In the genomic region with DNA sequence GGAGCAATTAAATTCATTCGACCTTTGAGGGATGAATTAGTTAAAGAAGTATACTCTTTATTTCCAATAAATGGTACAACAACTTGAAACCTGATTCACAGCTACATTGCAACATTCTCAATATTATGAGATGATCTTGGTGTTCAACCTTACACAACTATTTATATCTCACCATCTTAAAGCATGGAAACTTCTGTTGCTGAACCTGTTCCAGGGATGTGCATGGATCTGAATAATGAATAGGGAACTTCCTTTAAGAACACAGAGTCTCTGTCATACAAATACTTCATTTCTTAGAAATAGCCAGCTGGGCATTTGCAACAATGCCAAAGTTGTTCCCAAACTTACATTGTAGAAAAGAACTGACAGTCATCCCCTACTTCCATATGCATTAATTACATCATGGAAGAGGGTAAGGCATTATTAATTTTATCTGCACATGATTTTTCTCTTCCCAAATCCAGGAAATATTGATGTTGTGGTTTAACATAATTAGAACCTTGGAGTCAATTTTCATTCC, we compare ENCODE assay signal across 19 cellular contexts.
"Had no signal": no experiment of that assay in that cellular context is flagged by ENCODE, and none has a peak within 500 bp of the region (broad histone marks: within the 10 kb centered on the region; RNA-seq: fewer than 3 reads in every experiment).

No MANE protein-coding gene starts in this region.

- H3K27me3 Mint-ChIP-seq: stimulated activated memory B cell treated with anti-CD40 and anti-IgM and Interleukin-4, amounts not matched to agents 10 μg/mL and 1 μg/mL and 100 μg/mL, for 72 hours had no signal

- H3K4me3 ChIP-seq: coronary artery, esophagus muscularis mucosa, heart left ventricle, ovary, right atrium auricular region, sigmoid colon had no signal

- H3K4me1 Mint-ChIP-seq: neural crest cell had no signal

- H3K36me3 Mint-ChIP-seq: natural killer cell; stimulated activated memory B cell treated with anti-CD40 and anti-IgM and Interleukin-4, amounts not matched to agents 10 μg/mL and 1 μg/mL and 100 μg/mL, for 72 hours had no signal

- H3K4me1 ChIP-seq: esophagus muscularis mucosa, foreskin keratinocyte, heart left ventricle, right atrium auricular region, sigmoid colon had no signal

- H3K27ac Mint-ChIP-seq: natural killer cell; stimulated activated memory B cell treated with anti-CD40 and anti-IgM and Interleukin-4, amounts not matched to agents 10 μg/mL and 1 μg/mL and 100 μg/mL, for 72 hours; stimulated activated naive CD8-positive, alpha-beta T cell treated with anti-CD3 and anti-CD28 coated beads, Interleukin-15, Interleukin-2, amounts not matched to agents 100 ng/mL and 50 ng/mL, for 24 hours had no signal

- H3K36me3 ChIP-seq: esophagus muscularis mucosa, heart left ventricle, ovary, right atrium auricular region, sigmoid colon had no signal

- ATAC-seq: foreskin keratinocyte; heart left ventricle; left lobe of liver; natural killer cell; stimulated activated memory B cell treated with anti-CD40 and anti-IgM and Interleukin-4, amounts not matched to agents 10 μg/mL and 1 μg/mL and 100 μg/mL, for 72 hours had no signal

- H3K27me3 ChIP-seq: esophagus muscularis mucosa, foreskin keratinocyte, heart left ventricle, ovary, right atrium auricular region, sigmoid colon had no signal

- H3K4me3 Mint-ChIP-seq: natural killer cell; neural crest cell; stimulated activated memory B cell treated with anti-CD40 and anti-IgM and Interleukin-4, amounts not matched to agents 10 μg/mL and 1 μg/mL and 100 μg/mL, for 72 hours; stimulated activated naive CD8-positive, alpha-beta T cell treated with anti-CD3 and anti-CD28 coated beads, Interleukin-15, Interleukin-2, amounts not matched to agents 100 ng/mL and 50 ng/mL, for 24 hours had no signal

- H3K9me3 ChIP-seq: esophagus muscularis mucosa, heart left ventricle, ovary, right atrium auricular region, sigmoid colon had no signal

- H3K9me3 Mint-ChIP-seq: natural killer cell; neural crest cell; stimulated activated memory B cell treated with anti-CD40 and anti-IgM and Interleukin-4, amounts not matched to agents 10 μg/mL and 1 μg/mL and 100 μg/mL, for 72 hours; stimulated activated naive CD8-positive, alpha-beta T cell treated with anti-CD3 and anti-CD28 coated beads, Interleukin-15, Interleukin-2, amounts not matched to agents 100 ng/mL and 50 ng/mL, for 24 hours had no signal

- DNase-seq: central memory CD4-positive, alpha-beta T cell; effector memory CD4-positive, alpha-beta T cell; heart left ventricle; hippocampal formation; islet precursor cell; natural killer cell; ovary; sigmoid colon; small intestine; stimulated activated CD4-positive, alpha-beta T cell treated with anti-CD3 and anti-CD28 coated beads, Interleukin-4, amount 100 ng/mL, for 1 hour had no signal

- H3K27ac ChIP-seq: coronary artery, epithelial cell of prostate, esophagus muscularis mucosa, foreskin keratinocyte, heart left ventricle, ovary, right atrium auricular region, sigmoid colon had no signal
